Comparison of ENCODE assay signal across 19 cellular contexts in genomic region chr13:95902736-95903135, GRCh38.
A peak's percentile ranks its signal among the peaks of the same experiment; 100 is the strongest.
DNase-seq lines count a peak whose midpoint lies in the region; ATAC-seq, FAIRE-seq and TF ChIP-seq lines count a peak whose summit lies in the region.
"Had no signal": no experiment of that assay in that cellular context is flagged by ENCODE, and none has a peak within 500 bp of the region (broad histone marks: within the 10 kb centered on the region; RNA-seq: fewer than 3 reads in every experiment).

No MANE protein-coding gene starts in this region.

- FAIRE-seq in islet of Langerhans (lab: Jason Lieb, UNC) = peak; percentile 21
- FAIRE-seq: A549, G401.6, GM12891, GM19239 had no signal

- no peak overlapping the region for H3K4me3 ChIP-seq in AG10803 (ENCODE audit: low read length)
- H3K4me3 ChIP-seq: A549, BLaER1, GM23248, HAP-1 had no signal

- intact Hi-C loops in left ventricle myocardium superior (cut with micrococcal nuclease) = no loop called here

- no peak for TF ChIP-seq CTCF in AG10803 (conservative IDR thresholded peaks at IDR 0.05; ENCODE audit: low read length)

- peak; percentile 29 for DNase-seq in AG10803 (ENCODE audit: low read depth)
- DNase-seq in amniotic epithelial cell (ENCODE audit: low read depth) = peak; percentile 41
- peak; percentile 24 for DNase-seq in fibroblast of peridontal ligament (ENCODE audit: extremely low read depth)
- DNase-seq in kidney tubule cell (ENCODE audit: low spot score) = no peak
- no peak for DNase-seq in left ventricle myocardium superior
- no peak for DNase-seq in NCI-H1092 treated with DMSO at 0.1 percent for 48 hours (lab: John Stamatoyannopoulos, UW)
- DNase-seq: Calu3; CD8-positive, alpha-beta T cell; DMS53; DND-41; GM23248 had no signal

- ATAC-seq in left ventricle myocardium superior (no peak), GM21825 (IDR thresholded peaks at IDR 0.05; ENCODE audit: unreplicated experiment) (no peak)
- ATAC-seq: A549; CD8-positive, alpha-beta T cell had no signal

Comparison
In these comparisons a context has a peak if more than half of its experiments do, and no peak if none do; other contexts are left out.
1. DNase-seq: peak in AG10803 (single experiment), amniotic epithelial cell (single experiment) and fibroblast of peridontal ligament (single experiment); none in kidney tubule cell (single experiment), left ventricle myocardium superior (single experiment) and NCI-H1092 treated with DMSO at 0.1 percent for 48 hours (single experiment).